Comparison of ENCODE assay signal across 24 cellular contexts in the genomic region with DNA sequence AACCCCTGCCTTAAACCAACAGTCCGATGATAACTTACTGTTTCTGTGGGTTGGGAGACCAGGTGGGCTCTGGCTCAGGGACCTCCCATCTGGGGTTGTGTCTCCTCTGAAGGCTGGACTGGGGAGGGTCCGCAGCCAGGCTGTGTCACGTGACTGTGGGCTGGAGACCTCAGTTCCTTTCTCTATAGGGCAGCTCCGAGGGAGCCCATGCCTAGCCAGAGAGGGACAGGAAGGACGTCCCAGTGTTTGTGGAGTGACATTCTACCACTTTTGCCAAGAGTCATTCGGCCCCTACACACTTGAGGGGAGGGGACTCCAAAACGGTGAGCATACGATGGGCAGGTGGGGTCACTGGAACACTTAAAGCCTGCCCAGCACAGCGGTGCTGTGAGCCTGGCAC. TPM values are rescaled to one million over a fixed set of nuclear protein-coding genes. Genes with fewer than 3 reads are reported as not detected.
DNase-seq lines count a peak whose midpoint lies in the region; ATAC-seq, FAIRE-seq and TF ChIP-seq lines count a peak whose summit lies in the region.
"Had no signal": no experiment of that assay in that cellular context is flagged by ENCODE, and none has a peak within 500 bp of the region (broad histone marks: within the 10 kb centered on the region; RNA-seq: fewer than 3 reads in every experiment).

No MANE protein-coding gene starts in this region.

- peaks cover 74% of the 10 kb centered on the region for H3K79me2 ChIP-seq in HepG2 (ENCODE audit: insufficient read depth, low read length)
- H3K79me2 ChIP-seq in H9 (ENCODE audit: insufficient read depth, low read length), result peaks cover 46% of the 10 kb centered on the region; the same call in 1 of the 2 replicates

- peak overlapping the region; percentile 33 for H3K27ac ChIP-seq in HepG2 (ENCODE audit: extremely low read length, insufficient read depth, low read length)
- no peak overlapping the region for H3K27ac ChIP-seq in right lobe of liver
- H3K27ac ChIP-seq in H9 (ENCODE audit: insufficient read length, low read depth, low read length), result no peak overlapping the region
- no peak overlapping the region for H3K27ac ChIP-seq in psoas muscle
- H3K27ac ChIP-seq: cardiac muscle cell, dorsolateral prefrontal cortex, vagina, VCaP had no signal

- FAIRE-seq in HepG2 (lab: Jason Lieb, UNC), result no peak
- FAIRE-seq: frontal cortex, kidney had no signal

- H4K5ac ChIP-seq in H9 (ENCODE audit: insufficient read length, low read depth, low read length), result no peak overlapping the region

- H3K27ac Mint-ChIP-seq in natural killer cell treated with Interleukin-12 subunit alpha and Interleukin-12 subunit beta and Interleukin-15 and Interleukin-18, amount 100 ng/mL, for 72 hours, result peak overlapping the region; percentile 45 to 65
- H3K27ac Mint-ChIP-seq in H9, result 0 out of 7 replicates have a peak overlapping the region, but pooled peaks of 1 of the 3 experiments have one; percentile 17
- H3K27ac Mint-ChIP-seq: GM23338, T-cell had no signal

- no peaks in the 10 kb centered on the region for H3K27me3 Mint-ChIP-seq in natural killer cell treated with Interleukin-12 subunit alpha and Interleukin-12 subunit beta and Interleukin-15 and Interleukin-18, amount 100 ng/mL, for 72 hours
- H3K27me3 Mint-ChIP-seq in H9 (ENCODE audit: low read depth), result peaks cover 3% of the 10 kb centered on the region
- H3K27me3 Mint-ChIP-seq: naive thymus-derived CD4-positive, alpha-beta T cell; T-cell had no signal

- H3K27me3 ChIP-seq in HepG2 (ENCODE audit: control insufficient read depth in 1 of 2, insufficient read depth in 2 of 2, low read length in 2 of 2) (no peaks in the 10 kb centered on the region; a peak in 1 of 5 replicates), right lobe of liver (no peaks in the 10 kb centered on the region), H9 (ENCODE audit: insufficient read depth, low read length) (no peaks in the 10 kb centered on the region; the same call in 1 of the 2 replicates), psoas muscle (ENCODE audit: insufficient read depth in 3 of 3, low read length in 2 of 3) (no peaks in the 10 kb centered on the region)
- H3K27me3 ChIP-seq: cardiac muscle cell, dorsolateral prefrontal cortex, vagina had no signal

- TF ChIP-seq CTCF in HepG2 (CRISPR knock-in tag; IDR thresholded peaks at IDR 0.05) (no peak), right lobe of liver (IDR thresholded peaks at IDR 0.05) (no peak), H9 (conservative IDR thresholded peaks at IDR 0.05) (no peak), psoas muscle (IDR thresholded peaks at IDR 0.05) (no peak)

- H2BK15ac ChIP-seq in H9 (ENCODE audit: low read depth, low read length), result no peak overlapping the region

- no peak overlapping the region for H4K8ac ChIP-seq in H9 (replicated peaks; ENCODE audit: insufficient read length, low read depth, low read length)

- WGBS in HepG2 (ENCODE audit: low lambda C conversion rate), result 81% methylated on average over 5 of the region's 9 CpGs
- 82% methylated on average over 4 of the region's 9 CpGs for WGBS in right lobe of liver (ENCODE audit: insufficient coverage, low coverage, low lambda C conversion rate, missing lambda C conversion rate)
- WGBS in H9 (ENCODE audit: extremely low coverage, insufficient read length, low lambda C conversion rate), result no CpG with 5 or more reads among the region's 9 CpGs
- WGBS in psoas muscle, 3 donors, result 65 to 70% (median 65%) methylated on average over 9 of the region's 9 CpGs

- DNase-seq in HepG2 (ENCODE audit: low spot score) (no peak), right lobe of liver (no peak), H9 (no peak), psoas muscle (no peak), MV-4-11 (lab: John Stamatoyannopoulos, UW) (no peak)
- DNase-seq in natural killer cell treated with Interleukin-12 subunit alpha and Interleukin-12 subunit beta and Interleukin-15 and Interleukin-18, amount 100 ng/mL, for 72 hours (ENCODE audit: low spot score), result no peak
- DNase-seq: activated CD4-positive, alpha-beta T cell treated with anti-CD3 and anti-CD28 coated beads, Interleukin-2, amount 50 U/mL, for 4 hours; activated gamma-delta T cell; amniotic stem cell; dorsolateral prefrontal cortex; GF-D8; kidney; mammary epithelial cell; naive thymus-derived CD4-positive, alpha-beta T cell; NCI-H146; NCI-H2171 treated with DMSO at 0.1 percent for 48 hours; NCI-H69; SHP77; T-cell had no signal

- H3K79me1 ChIP-seq in H9 (ENCODE audit: insufficient read depth, low read depth, low read length, poor library complexity, severe bottlenecking), result peaks cover 22% of the 10 kb centered on the region

- H3K9me3 ChIP-seq in HepG2 (ENCODE audit: low read length) (no peaks in the 10 kb centered on the region), right lobe of liver (no peaks in the 10 kb centered on the region), H9 (ENCODE audit: control insufficient read depth, low read depth, low read length) (no peaks in the 10 kb centered on the region), psoas muscle (no peaks in the 10 kb centered on the region)
- H3K9me3 ChIP-seq: vagina had no signal

- no peak overlapping the region for H2BK20ac ChIP-seq in H9 (ENCODE audit: low read depth, low read length, poor library complexity, severe bottlenecking)

- H3K36me3 ChIP-seq in HepG2 (replicated peaks in 1 of 2; ENCODE audit: control insufficient read depth in 1 of 2, insufficient read depth in 2 of 2, low read length in 2 of 2), result peaks cover 2 to 9% of the 10 kb centered on the region in 2 experiments; a peak in 3 of 5 replicates
- peaks cover 0 to 6% (median 0%) of the 10 kb centered on the region in 4 donors for H3K36me3 ChIP-seq in right lobe of liver
- H3K36me3 ChIP-seq in psoas muscle (ENCODE audit: insufficient read depth in 1 of 2, low read depth in 1 of 2), result peaks cover 0 to 4% of the 10 kb centered on the region in 2 donors
- H3K36me3 ChIP-seq: cardiac muscle cell, vagina had no signal

- CTCF ChIA-PET in HepG2 (lab: Yijun Ruan, JAX; ENCODE audit: low intra/inter-chr PET ratio, low total read pairs), result no interaction called here

- no peak overlapping the region for H2AK5ac ChIP-seq in H9 (ENCODE audit: insufficient read length, low read length)

- no peak overlapping the region for H3K9ac ChIP-seq in HepG2 (ENCODE audit: insufficient read depth, low read depth, low read length)
- no peak overlapping the region for H3K9ac ChIP-seq in H9 (ENCODE audit: extremely low read depth, insufficient read length, low read length)

- no peak overlapping the region for H2BK12ac ChIP-seq in H9 (ENCODE audit: insufficient read length, low read depth, low read length)

- intact Hi-C loops in HepG2 (cut with micrococcal nuclease; ENCODE audit: unreplicated experiment) (no loop called here), right lobe of liver (cut with DNase I) (no loop called here), psoas muscle (cut with DNase I) (no loop called here)

- TF ChIP-seq RAD21 in HepG2 (CRISPR knock-in tag; IDR thresholded peaks at IDR 0.05), result no peak

- no peak overlapping the region for H4K91ac ChIP-seq in H9 (ENCODE audit: insufficient read length, low read depth, low read length)

- POLR2A ChIA-PET in HepG2 (lab: Yijun Ruan, JAX), result interaction anchor here (1.6 kb wide), 1 partner anchor 14 kb away, joined by 3 read pairs; no protein-coding TSS in a partner anchor

- no peak overlapping the region for H3K14ac ChIP-seq in H9 (ENCODE audit: insufficient read depth, low read length)

- H2BK5ac ChIP-seq in H9 (ENCODE audit: insufficient read length, low read length), result no peak overlapping the region

- H3K4me2 ChIP-seq in HepG2 (ENCODE audit: low read depth, low read length) (0 out of 2 replicates have a peak overlapping the region, but pooled peaks have one; percentile 31), H9 (ENCODE audit: insufficient read depth, insufficient read length, low read length) (no peak overlapping the region)
- H3K4me2 ChIP-seq: GM23338 had no signal

- H3K56ac ChIP-seq in H9 (ENCODE audit: insufficient read length, low read depth, low read length), result no peak overlapping the region

- H3K4me3 ChIP-seq in HepG2 (replicated peaks in 1 of 3; ENCODE audit: insufficient read depth in 1 of 3, low read depth in 2 of 3, low read length in 3 of 3) (no peak overlapping the region), right lobe of liver (no peak overlapping the region), psoas muscle (no peak overlapping the region)
- H3K4me3 ChIP-seq: cardiac muscle cell, GM23338, vagina had no signal

- H2BK120ac ChIP-seq in H9 (ENCODE audit: low read depth, low read length, poor library complexity, severe bottlenecking), result no peak overlapping the region

- no peak overlapping the region for H3K23ac ChIP-seq in H9 (ENCODE audit: insufficient read length, low read depth, low read length)

- H3K4me1 ChIP-seq in HepG2 (ENCODE audit: insufficient read depth, low read length), result peaks cover 41% of the 10 kb centered on the region
- H3K4me1 ChIP-seq in right lobe of liver, result peaks cover 0 to 5% (median 0%) of the 10 kb centered on the region in 4 donors
- no peaks in the 10 kb centered on the region for H3K4me1 ChIP-seq in H9 (ENCODE audit: insufficient read depth, low read length)
- H3K4me1 ChIP-seq in psoas muscle, result peaks cover 12% of the 10 kb centered on the region

- H4K20me1 ChIP-seq in HepG2 (ENCODE audit: insufficient read depth, low read length) (peaks cover 42% of the 10 kb centered on the region), H9 (ENCODE audit: control insufficient read depth, insufficient read depth, insufficient read length) (peaks cover 4% of the 10 kb centered on the region)

- no peaks in the 10 kb centered on the region for H3K36me3 Mint-ChIP-seq in natural killer cell treated with Interleukin-12 subunit alpha and Interleukin-12 subunit beta and Interleukin-15 and Interleukin-18, amount 100 ng/mL, for 72 hours
- peaks cover 28 to 33% (median 28%) of the 10 kb centered on the region in 3 experiments for H3K36me3 Mint-ChIP-seq in H9 (ENCODE audit: insufficient read depth in 1 of 3, low read depth in 3 of 3)

- no peak overlapping the region for H3K4ac ChIP-seq in H9 (ENCODE audit: low read depth, low read length)

- H3K9me3 Mint-ChIP-seq in natural killer cell treated with Interleukin-12 subunit alpha and Interleukin-12 subunit beta and Interleukin-15 and Interleukin-18, amount 100 ng/mL, for 72 hours, result no peaks in the 10 kb centered on the region
- peaks cover 0 to 4% of the 10 kb centered on the region in 2 experiments; a peak in 2 of 5 replicates for H3K9me3 Mint-ChIP-seq in H9
- H3K9me3 Mint-ChIP-seq: GM23338; naive thymus-derived CD4-positive, alpha-beta T cell; T-cell had no signal

- TF ChIP-seq EP300 in HepG2 (IDR thresholded peaks at IDR 0.05; ENCODE audit: low read depth in 2 of 2, low read length in 2 of 2), result no peak
- no peak for TF ChIP-seq EP300 in HepG2 (CRISPR knock-in tag; IDR thresholded peaks at IDR 0.05; ENCODE audit: borderline replicate concordance)

- H3T11ph ChIP-seq in H9 (ENCODE audit: low read length), result no peak overlapping the region

- TF ChIP-seq POLR2A in HepG2 (IDR thresholded peaks at IDR 0.05; ENCODE audit: insufficient read depth in 1 of 2, low read depth in 2 of 2, low read length in 2 of 2) (no peak), right lobe of liver (IDR thresholded peaks at IDR 0.05) (no peak)

- no peaks in the 10 kb centered on the region for H3K23me2 ChIP-seq in H9 (ENCODE audit: insufficient read length, low read depth, low read length, poor library complexity, severe bottlenecking)

- ATAC-seq in HepG2 (no peak), right lobe of liver (no peak), psoas muscle (no peak)
- ATAC-seq in natural killer cell treated with Interleukin-12 subunit alpha and Interleukin-12 subunit beta and Interleukin-15 and Interleukin-18, amount 100 ng/mL, for 72 hours, result no peak
- ATAC-seq: GM23338; naive thymus-derived CD4-positive, alpha-beta T cell; T-cell had no signal

- H3K4me1 Mint-ChIP-seq in natural killer cell treated with Interleukin-12 subunit alpha and Interleukin-12 subunit beta and Interleukin-15 and Interleukin-18, amount 100 ng/mL, for 72 hours (ENCODE audit: low read depth in 2 of 2), result peaks cover 24 to 28% of the 10 kb centered on the region in 2 donors
- peaks cover 3 to 5% of the 10 kb centered on the region in 2 experiments; a peak in 3 of 4 replicates for H3K4me1 Mint-ChIP-seq in H9

- H2AFZ ChIP-seq in HepG2 (ENCODE audit: low read length) (no peak overlapping the region), H9 (ENCODE audit: low read length) (no peak overlapping the region)
- H2AFZ ChIP-seq: GM23338 had no signal

- in situ Hi-C loops in HepG2 (cut with HindIII; ENCODE audit: extremely low pct_ligation_motif_present, low pct_unique_long_range_greater_than_20kb), result no loop called here

- no TSS peak for BruUV-seq in HepG2 (replicated peaks; lab: Mats Ljungman, UMichigan)

- no peak overlapping the region for H3K18ac ChIP-seq in H9 (ENCODE audit: insufficient read length, low read depth, low read length)

- H3K4me3 Mint-ChIP-seq in natural killer cell treated with Interleukin-12 subunit alpha and Interleukin-12 subunit beta and Interleukin-15 and Interleukin-18, amount 100 ng/mL, for 72 hours, result no peak overlapping the region
- H3K4me3 Mint-ChIP-seq in H9, result no peak overlapping the region
- H3K4me3 Mint-ChIP-seq: GM23338 had no signal

RNA-seq across cellular contexts. Expression of gene PCGF3, which starts 4.5 kb away (rescaled TPM):
- total RNA-seq in HepG2 (2016; rRNA removed; fragmentation: Illumina TruSeq; extraction: Trizol), result 24.2 and 28.6 TPM in 2 replicates
- 16.2 and 16.7 TPM in 2 replicates for total RNA-seq in HepG2 (2016; cell fraction: cytosol; rRNA removed; fragmentation: Illumina TruSeq; extraction: Trizol; ENCODE audit: low read depth)
- 22.5 and 27.7 TPM in 2 replicates for total RNA-seq in HepG2 (2016; cell fraction: insoluble cytoplasmic fraction; rRNA removed; fragmentation: Illumina TruSeq; extraction: Trizol)
- total RNA-seq in HepG2 (2016; cell fraction: membrane; rRNA removed; fragmentation: Illumina TruSeq; extraction: Trizol), result 36.9 and 38.9 TPM in 2 replicates
- total RNA-seq in HepG2 (2016; cell fraction: nucleus; rRNA removed; fragmentation: Illumina TruSeq; extraction: Trizol), result 40.6 and 42.6 TPM in 2 replicates
- polyA plus RNA-seq in HepG2 (2011; rRNA removed), result 66.2 and 80.8 TPM in 2 replicates
- 32.3 and 37.9 TPM in 2 replicates for polyA plus RNA-seq in HepG2 (2011; cell fraction: cytosol; rRNA removed)
- 406 and 428 TPM in 2 replicates for polyA plus RNA-seq in HepG2 (2011; cell fraction: nucleus; rRNA removed)
- polyA plus RNA-seq in HepG2 (2012), result 37.8 and 47.7 TPM in 2 replicates
- 13.4 and 15.5 TPM in 2 replicates for polyA plus RNA-seq in HepG2 (2016; cell fraction: cytosol; fragmentation: Illumina TruSeq; extraction: Trizol; ENCODE audit: low read depth)
- polyA plus RNA-seq in HepG2 (2016; cell fraction: insoluble cytoplasmic fraction; fragmentation: Illumina TruSeq; extraction: Trizol; ENCODE audit: low read depth), result 20.0 and 26.4 TPM in 2 replicates
- polyA plus RNA-seq in HepG2 (2016; cell fraction: membrane; fragmentation: Illumina TruSeq; extraction: Trizol; ENCODE audit: low read depth), result 26.7 and 30.4 TPM in 2 replicates
- 92.0 and 96.8 TPM in 2 replicates for polyA plus RNA-seq in HepG2 (2016; cell fraction: nucleus; fragmentation: Illumina TruSeq; extraction: Trizol; ENCODE audit: insufficient read depth, low read depth)
- polyA minus RNA-seq in HepG2 (2011; rRNA and poly(A)+ RNA removed; ENCODE audit: low replicate concordance), result 38.9 and 82.6 TPM in 2 replicates
- 18.1 and 23.5 TPM in 2 replicates for polyA minus RNA-seq in HepG2 (2011; cell fraction: cytosol; rRNA and poly(A)+ RNA removed)
- 119 and 121 TPM in 2 replicates for polyA minus RNA-seq in HepG2 (2011; cell fraction: nucleus; rRNA and poly(A)+ RNA removed)
- 10 to 100 TPM; 13.0 to 23.5 (median 14.7) TPM for total RNA-seq in right lobe of liver
- 10 to 100 TPM; 50.6 to 54.3 TPM for total RNA-seq in natural killer cell treated with Interleukin-12 subunit alpha and Interleukin-12 subunit beta and Interleukin-15 and Interleukin-18, amount 100 ng/mL, for 72 hours
- 42.6 and 43.1 TPM in 2 replicates for total RNA-seq in H9 (2021)
- total RNA-seq in psoas muscle, result 10 to 100 TPM; 13.0 to 18.6 (median 15.3) TPM
- 10 to 100 TPM; 10.9 to 19.2 (median 11.3) TPM for polyA plus RNA-seq in psoas muscle

RNA-seq across cellular contexts. Expression of gene SLC49A3, which starts 21.2 kb away (rescaled TPM):
- total RNA-seq in HepG2 (2016; rRNA removed; fragmentation: Illumina TruSeq; extraction: Trizol) (0.07 TPM in 1 of 2 replicates, not detected in the other), right lobe of liver (1 to 10 TPM; 2.9 to 9.0 (median 5.2) TPM), H9 (2021) (6.8 and 6.9 TPM in 2 replicates), psoas muscle (1 to 10 TPM; 1.7 to 3.1 (median 3.0) TPM)
- not detected in 2 replicates for total RNA-seq in HepG2 (2016; cell fraction: cytosol; rRNA removed; fragmentation: Illumina TruSeq; extraction: Trizol; ENCODE audit: low read depth)
- total RNA-seq in HepG2 (2016; cell fraction: insoluble cytoplasmic fraction; rRNA removed; fragmentation: Illumina TruSeq; extraction: Trizol), result 0.09 TPM in 1 of 2 replicates, not detected in the other
- total RNA-seq in HepG2 (2016; cell fraction: membrane; rRNA removed; fragmentation: Illumina TruSeq; extraction: Trizol), result not detected in 2 replicates
- total RNA-seq in HepG2 (2016; cell fraction: nucleus; rRNA removed; fragmentation: Illumina TruSeq; extraction: Trizol), result 0.62 TPM in 1 of 2 replicates, not detected in the other
- polyA plus RNA-seq in HepG2 (2011; rRNA removed) (0.17 and 0.22 TPM in 2 replicates), psoas muscle (1 to 10 TPM; 1.6 to 3.7 (median 1.9) TPM)
- polyA plus RNA-seq in HepG2 (2011; cell fraction: cytosol; rRNA removed), result 0.10 and 0.16 TPM in 2 replicates
- polyA plus RNA-seq in HepG2 (2011; cell fraction: nucleus; rRNA removed), result 1.9 and 2.5 TPM in 2 replicates
- 0.21 and 0.29 TPM in 2 replicates for polyA plus RNA-seq in HepG2 (2012)
- 0.07 TPM in 1 of 2 replicates, not detected in the other for polyA plus RNA-seq in HepG2 (2016; cell fraction: cytosol; fragmentation: Illumina TruSeq; extraction: Trizol; ENCODE audit: low read depth)
- polyA plus RNA-seq in HepG2 (2016; cell fraction: insoluble cytoplasmic fraction; fragmentation: Illumina TruSeq; extraction: Trizol; ENCODE audit: low read depth), result not detected in 2 replicates
- not detected in 2 replicates for polyA plus RNA-seq in HepG2 (2016; cell fraction: membrane; fragmentation: Illumina TruSeq; extraction: Trizol; ENCODE audit: low read depth)
- polyA plus RNA-seq in HepG2 (2016; cell fraction: nucleus; fragmentation: Illumina TruSeq; extraction: Trizol; ENCODE audit: insufficient read depth, low read depth), result 0.53 TPM in 1 of 2 replicates, not detected in the other
- 0.12 TPM in 1 of 2 replicates, not detected in the other for polyA minus RNA-seq in HepG2 (2011; rRNA and poly(A)+ RNA removed; ENCODE audit: low replicate concordance)
- not detected in 2 replicates for polyA minus RNA-seq in HepG2 (2011; cell fraction: cytosol; rRNA and poly(A)+ RNA removed)
- polyA minus RNA-seq in HepG2 (2011; cell fraction: nucleus; rRNA and poly(A)+ RNA removed), result 0.25 and 0.26 TPM in 2 replicates
- total RNA-seq in natural killer cell treated with Interleukin-12 subunit alpha and Interleukin-12 subunit beta and Interleukin-15 and Interleukin-18, amount 100 ng/mL, for 72 hours, result 10 to 100 TPM; 10.5 to 15.9 TPM
- polyA plus RNA-seq: mammary epithelial cell; naive thymus-derived CD4-positive, alpha-beta T cell had no signal

RNA-seq across cellular contexts. Expression of gene MYL5, which starts 35.8 kb away (rescaled TPM):
- 11.0 and 16.0 TPM in 2 replicates for total RNA-seq in HepG2 (2016; rRNA removed; fragmentation: Illumina TruSeq; extraction: Trizol)
- total RNA-seq in HepG2 (2016; cell fraction: cytosol; rRNA removed; fragmentation: Illumina TruSeq; extraction: Trizol; ENCODE audit: low read depth), result 6.7 and 8.0 TPM in 2 replicates
- total RNA-seq in HepG2 (2016; cell fraction: insoluble cytoplasmic fraction; rRNA removed; fragmentation: Illumina TruSeq; extraction: Trizol), result 10.1 and 16.2 TPM in 2 replicates
- 7.6 and 8.2 TPM in 2 replicates for total RNA-seq in HepG2 (2016; cell fraction: membrane; rRNA removed; fragmentation: Illumina TruSeq; extraction: Trizol)
- 15.9 and 16.6 TPM in 2 replicates for total RNA-seq in HepG2 (2016; cell fraction: nucleus; rRNA removed; fragmentation: Illumina TruSeq; extraction: Trizol)
- 6.5 and 11.5 TPM in 2 replicates for polyA plus RNA-seq in HepG2 (2011; rRNA removed)
- 4.1 and 4.4 TPM in 2 replicates for polyA plus RNA-seq in HepG2 (2011; cell fraction: cytosol; rRNA removed)
- 40.0 and 46.9 TPM in 2 replicates for polyA plus RNA-seq in HepG2 (2011; cell fraction: nucleus; rRNA removed)
- polyA plus RNA-seq in HepG2 (2012), result 7.4 and 8.9 TPM in 2 replicates
- polyA plus RNA-seq in HepG2 (2016; cell fraction: cytosol; fragmentation: Illumina TruSeq; extraction: Trizol; ENCODE audit: low read depth), result 4.4 and 5.5 TPM in 2 replicates
- polyA plus RNA-seq in HepG2 (2016; cell fraction: insoluble cytoplasmic fraction; fragmentation: Illumina TruSeq; extraction: Trizol; ENCODE audit: low read depth), result 8.5 and 12.2 TPM in 2 replicates
- polyA plus RNA-seq in HepG2 (2016; cell fraction: membrane; fragmentation: Illumina TruSeq; extraction: Trizol; ENCODE audit: low read depth), result 4.9 and 6.3 TPM in 2 replicates
- 33.7 and 41.8 TPM in 2 replicates for polyA plus RNA-seq in HepG2 (2016; cell fraction: nucleus; fragmentation: Illumina TruSeq; extraction: Trizol; ENCODE audit: insufficient read depth, low read depth)
- polyA minus RNA-seq in HepG2 (2011; rRNA and poly(A)+ RNA removed; ENCODE audit: low replicate concordance), result 3.4 and 4.4 TPM in 2 replicates
- polyA minus RNA-seq in HepG2 (2011; cell fraction: cytosol; rRNA and poly(A)+ RNA removed), result 1.4 TPM in 1 of 2 replicates, not detected in the other
- polyA minus RNA-seq in HepG2 (2011; cell fraction: nucleus; rRNA and poly(A)+ RNA removed), result 11.8 and 15.5 TPM in 2 replicates
- 1 to 10 TPM; 6.9 to 9.2 (median 8.4) TPM for total RNA-seq in right lobe of liver
- total RNA-seq in natural killer cell treated with Interleukin-12 subunit alpha and Interleukin-12 subunit beta and Interleukin-15 and Interleukin-18, amount 100 ng/mL, for 72 hours, result 10 to 100 TPM; 13.5 to 24.6 TPM
- total RNA-seq in H9 (2021), result 18.0 and 18.4 TPM in 2 replicates
- total RNA-seq in psoas muscle, result 1 to 10 TPM; 3.3 to 7.2 (median 5.9) TPM
- 10 to 100 TPM in 1 of 3 donors, 1 to 10 TPM in 2; 2.0 to 11.2 (median 5.4) TPM for polyA plus RNA-seq in psoas muscle

RNA-seq across cellular contexts. Expression of gene ATP5ME, which starts 36.0 kb away (rescaled TPM):
- total RNA-seq in HepG2 (2016; rRNA removed; fragmentation: Illumina TruSeq; extraction: Trizol), result 753 and 1,048 TPM in 2 replicates
- total RNA-seq in HepG2 (2016; cell fraction: cytosol; rRNA removed; fragmentation: Illumina TruSeq; extraction: Trizol; ENCODE audit: low read depth), result 458 and 593 TPM in 2 replicates
- total RNA-seq in HepG2 (2016; cell fraction: insoluble cytoplasmic fraction; rRNA removed; fragmentation: Illumina TruSeq; extraction: Trizol), result 792 and 1,109 TPM in 2 replicates
- total RNA-seq in HepG2 (2016; cell fraction: membrane; rRNA removed; fragmentation: Illumina TruSeq; extraction: Trizol), result 613 and 660 TPM in 2 replicates
- 219 and 249 TPM in 2 replicates for total RNA-seq in HepG2 (2016; cell fraction: nucleus; rRNA removed; fragmentation: Illumina TruSeq; extraction: Trizol)
- 301 and 305 TPM in 2 replicates for polyA plus RNA-seq in HepG2 (2011; rRNA removed)
- 507 and 666 TPM in 2 replicates for polyA plus RNA-seq in HepG2 (2011; cell fraction: cytosol; rRNA removed)
- polyA plus RNA-seq in HepG2 (2011; cell fraction: nucleus; rRNA removed), result 133 and 152 TPM in 2 replicates
- 451 and 767 TPM in 2 replicates for polyA plus RNA-seq in HepG2 (2012)
- 482 and 603 TPM in 2 replicates for polyA plus RNA-seq in HepG2 (2016; cell fraction: cytosol; fragmentation: Illumina TruSeq; extraction: Trizol; ENCODE audit: low read depth)
- polyA plus RNA-seq in HepG2 (2016; cell fraction: insoluble cytoplasmic fraction; fragmentation: Illumina TruSeq; extraction: Trizol; ENCODE audit: low read depth), result 926 and 995 TPM in 2 replicates
- polyA plus RNA-seq in HepG2 (2016; cell fraction: membrane; fragmentation: Illumina TruSeq; extraction: Trizol; ENCODE audit: low read depth), result 496 and 594 TPM in 2 replicates
- polyA plus RNA-seq in HepG2 (2016; cell fraction: nucleus; fragmentation: Illumina TruSeq; extraction: Trizol; ENCODE audit: insufficient read depth, low read depth), result 426 and 431 TPM in 2 replicates
- polyA minus RNA-seq in HepG2 (2011; rRNA and poly(A)+ RNA removed; ENCODE audit: low replicate concordance), result 68.8 and 71.4 TPM in 2 replicates
- polyA minus RNA-seq in HepG2 (2011; cell fraction: cytosol; rRNA and poly(A)+ RNA removed), result 62.0 and 63.6 TPM in 2 replicates
- 23.6 and 38.7 TPM in 2 replicates for polyA minus RNA-seq in HepG2 (2011; cell fraction: nucleus; rRNA and poly(A)+ RNA removed)
- 100 to 1,000 TPM in 4 of 6 experiments, 10 to 100 TPM in 2; 78.2 to 225 (median 162) TPM for total RNA-seq in right lobe of liver
- total RNA-seq in natural killer cell treated with Interleukin-12 subunit alpha and Interleukin-12 subunit beta and Interleukin-15 and Interleukin-18, amount 100 ng/mL, for 72 hours, result 100 to 1,000 TPM; 187 to 224 TPM
- 425 and 433 TPM in 2 replicates for total RNA-seq in H9 (2021)
- total RNA-seq in psoas muscle, result 100 to 1,000 TPM; 358 to 494 (median 466) TPM
- polyA plus RNA-seq in psoas muscle, result 100 to 1,000 TPM; 389 to 712 (median 679) TPM
